11 cellular contexts compared by ENCODE assay signal in genomic region chr6:139778688-139779087, GRCh38.
A peak's percentile ranks its signal among the peaks of the same experiment; 100 is the strongest.
DNase-seq lines count a peak whose midpoint lies in the region; ATAC-seq, FAIRE-seq and TF ChIP-seq lines count a peak whose summit lies in the region.
"Had no signal": no experiment of that assay in that cellular context is flagged by ENCODE, and none has a peak within 500 bp of the region (broad histone marks: within the 10 kb centered on the region; RNA-seq: fewer than 3 reads in every experiment).

No MANE protein-coding gene starts in this region.

- no peak overlapping the region for H3K4me3 Mint-ChIP-seq in mesothelial cell of epicardium
- H3K4me3 Mint-ChIP-seq in activated naive CD4-positive, alpha-beta T cell treated with anti-CD3 and anti-CD28 coated beads, Interleukin-2, amount 10 ng/mL, durations not matched to agents 7 days and 5 days: no peak overlapping the region
- H3K4me3 Mint-ChIP-seq in natural killer cell treated with Interleukin-12 subunit alpha and Interleukin-12 subunit beta and Interleukin-15 and Interleukin-18, amount 100 ng/mL, for 72 hours: no peak overlapping the region
- H3K4me3 Mint-ChIP-seq: dendritic cell treated with granulocyte-macrophage colony-stimulating factor and Interleukin-4, amounts not matched to agents 40 ng/mL and 50 ng/mL, for 4 days had no signal

- H3K4me1 ChIP-seq in K562 (replicated peaks in 1 of 2; ENCODE audit: control insufficient read depth in 2 of 2, insufficient read depth in 2 of 2, low read length in 2 of 2): peaks cover 4 to 17% of the 10 kb centered on the region in 2 experiments; a peak in 3 of 5 replicates
- H3K4me1 ChIP-seq: right lobe of liver had no signal

- no peaks in the 10 kb centered on the region for H3K27me3 Mint-ChIP-seq in mesothelial cell of epicardium (ENCODE audit: low read depth)
- H3K27me3 Mint-ChIP-seq in activated naive CD4-positive, alpha-beta T cell treated with anti-CD3 and anti-CD28 coated beads, Interleukin-2, amount 10 ng/mL, durations not matched to agents 7 days and 5 days: peaks cover 5% of the 10 kb centered on the region
- H3K27me3 Mint-ChIP-seq in natural killer cell treated with Interleukin-12 subunit alpha and Interleukin-12 subunit beta and Interleukin-15 and Interleukin-18, amount 100 ng/mL, for 72 hours: peaks cover 7 to 21% of the 10 kb centered on the region in 2 donors
- H3K27me3 Mint-ChIP-seq: dendritic cell treated with granulocyte-macrophage colony-stimulating factor and Interleukin-4, amounts not matched to agents 40 ng/mL and 50 ng/mL, for 4 days had no signal

- H3K4me1 Mint-ChIP-seq in mesothelial cell of epicardium: peaks cover 52% of the 10 kb centered on the region
- H3K4me1 Mint-ChIP-seq in activated naive CD4-positive, alpha-beta T cell treated with anti-CD3 and anti-CD28 coated beads, Interleukin-2, amount 10 ng/mL, durations not matched to agents 7 days and 5 days: no peaks in the 10 kb centered on the region
- H3K4me1 Mint-ChIP-seq in natural killer cell treated with Interleukin-12 subunit alpha and Interleukin-12 subunit beta and Interleukin-15 and Interleukin-18, amount 100 ng/mL, for 72 hours (ENCODE audit: low read depth in 2 of 2): no peaks in the 10 kb centered on the region

- no peak overlapping the region for H3K4me3 ChIP-seq in K562
- H3K4me3 ChIP-seq: right lobe of liver had no signal

- no peaks in the 10 kb centered on the region for H4K20me1 ChIP-seq in K562 (replicated peaks; ENCODE audit: control insufficient read depth, insufficient read depth, low read length)

- no peaks in the 10 kb centered on the region for H3K36me3 ChIP-seq in K562 (ENCODE audit: control insufficient read depth, insufficient read depth, low read length)
- H3K36me3 ChIP-seq: right lobe of liver had no signal

- H3K9me1 ChIP-seq in K562 (ENCODE audit: control insufficient read depth, insufficient read depth, low read length): no peaks in the 10 kb centered on the region

- H3K9me3 ChIP-seq in K562 (replicated peaks; ENCODE audit: control insufficient read depth, insufficient read depth, low read depth, low read length): peaks cover under 1% of the 10 kb centered on the region
- H3K9me3 ChIP-seq: right lobe of liver had no signal

- POLR2A ChIA-PET in K562 (lab: Yijun Ruan, JAX): interaction anchor here (0.6 to 2.4 kb wide), 4 partner anchors 13 to 405 kb away, joined by 3 to 16 read pairs (median 5); partner anchors contain the start of gene CITED2

- no peak overlapping the region for H3K9ac ChIP-seq in K562 (ENCODE audit: insufficient read depth in 1 of 2, low read depth in 2 of 2, low read length in 2 of 2)

- no peak for TF ChIP-seq EP300 in K562 (IDR thresholded peaks at IDR 0.05; ENCODE audit: low read length)

- H3K9me3 Mint-ChIP-seq in mesothelial cell of epicardium: no peaks in the 10 kb centered on the region
- H3K9me3 Mint-ChIP-seq in activated naive CD4-positive, alpha-beta T cell treated with anti-CD3 and anti-CD28 coated beads, Interleukin-2, amount 10 ng/mL, durations not matched to agents 7 days and 5 days: no peaks in the 10 kb centered on the region
- no peaks in the 10 kb centered on the region for H3K9me3 Mint-ChIP-seq in natural killer cell treated with Interleukin-12 subunit alpha and Interleukin-12 subunit beta and Interleukin-15 and Interleukin-18, amount 100 ng/mL, for 72 hours
- H3K9me3 Mint-ChIP-seq: dendritic cell treated with granulocyte-macrophage colony-stimulating factor and Interleukin-4, amounts not matched to agents 40 ng/mL and 50 ng/mL, for 4 days had no signal

- no peak for TF ChIP-seq POLR2A in K562 (conservative IDR thresholded peaks at IDR 0.05)

- CTCF ChIA-PET in K562 (lab: Yijun Ruan, JAX; ENCODE audit: low intra/inter-chr PET ratio): no interaction called here
- CTCF ChIA-PET in activated naive CD4-positive, alpha-beta T cell treated with anti-CD3 and anti-CD28 coated beads, Interleukin-2, amount 10 ng/mL, durations not matched to agents 7 days and 5 days (lab: Charles Lee): no interaction called here

- DNase-seq in ACHN: peak; percentile 27
- peak; percentile 68 for DNase-seq in NCI-H1417 treated with DMSO at 0.1 percent for 48 hours (lab: John Stamatoyannopoulos, UW)
- no peak for DNase-seq in K562 (ENCODE audit: extremely low read depth in 1 of 4, low spot score in 3 of 4)
- peak; percentile 70 for DNase-seq in iris pigment epithelial cell (ENCODE audit: low read depth)
- DNase-seq in mesothelial cell of epicardium (ENCODE audit: low spot score in 2 of 2, unreplicated experiment in 2 of 2): no peak
- DNase-seq in activated naive CD4-positive, alpha-beta T cell treated with anti-CD3 and anti-CD28 coated beads, Interleukin-2, amount 10 ng/mL, durations not matched to agents 7 days and 5 days: no peak
- no peak for DNase-seq in natural killer cell treated with Interleukin-12 subunit alpha and Interleukin-12 subunit beta and Interleukin-15 and Interleukin-18, amount 100 ng/mL, for 72 hours (ENCODE audit: low spot score)
- no peak for DNase-seq in epidermal melanocyte (ENCODE audit: insufficient read length, low spot score)
- DNase-seq: AML-193, right lobe of liver had no signal

- no TSS peak for BruUV-seq in K562 (replicated peaks; lab: Mats Ljungman, UMichigan)

- H3K4me2 ChIP-seq in K562 (ENCODE audit: insufficient read depth, low read length): no peak overlapping the region

- H3K27ac Mint-ChIP-seq in mesothelial cell of epicardium: no peak overlapping the region
- H3K27ac Mint-ChIP-seq in activated naive CD4-positive, alpha-beta T cell treated with anti-CD3 and anti-CD28 coated beads, Interleukin-2, amount 10 ng/mL, durations not matched to agents 7 days and 5 days: no peak overlapping the region
- no peak overlapping the region for H3K27ac Mint-ChIP-seq in natural killer cell treated with Interleukin-12 subunit alpha and Interleukin-12 subunit beta and Interleukin-15 and Interleukin-18, amount 100 ng/mL, for 72 hours
- H3K27ac Mint-ChIP-seq: dendritic cell treated with granulocyte-macrophage colony-stimulating factor and Interleukin-4, amounts not matched to agents 40 ng/mL and 50 ng/mL, for 4 days had no signal

- 0 out of 2 replicates have a peak overlapping the region, but pooled peaks have one; percentile 21 for H2AFZ ChIP-seq in K562 (ENCODE audit: low read depth, low read length)

- intact Hi-C loops in K562 (cut with micrococcal nuclease): loop anchor here (5.0 kb wide), 1 partner anchor 406 kb away; the partner anchor contains the start of gene CITED2

- WGBS in K562 (ENCODE audit: insufficient coverage, low coverage, missing lambda C conversion rate): 33% methylated on average over 5 of the region's 5 CpGs

- in situ Hi-C loops in ACHN (cut with HindIII; ENCODE audit: low pct_ligation_motif_present, low pct_unique_long_range_greater_than_20kb, low sequenced_read_pairs) (no loop called here), K562 (cut with MboI) (no loop called here)

- TF ChIP-seq CTCF in K562 (IDR thresholded peaks at IDR 0.05 in 2 of 3, conservative IDR thresholded peaks at IDR 0.05 in 1 of 3; ENCODE audit: insufficient read depth in 2 of 3, low read depth in 1 of 3, low read length in 3 of 3): no peak
- TF ChIP-seq CTCF in mesothelial cell of epicardium (IDR thresholded peaks at IDR 0.05; ENCODE audit: unreplicated experiment): no peak

- no peaks in the 10 kb centered on the region for H3K27me3 ChIP-seq in K562 (ENCODE audit: control insufficient read depth in 2 of 2, insufficient read depth in 2 of 2, low read length in 2 of 2)
- H3K27me3 ChIP-seq: right lobe of liver had no signal

- H3K36me3 Mint-ChIP-seq in mesothelial cell of epicardium: no peaks in the 10 kb centered on the region
- H3K36me3 Mint-ChIP-seq in activated naive CD4-positive, alpha-beta T cell treated with anti-CD3 and anti-CD28 coated beads, Interleukin-2, amount 10 ng/mL, durations not matched to agents 7 days and 5 days: no peaks in the 10 kb centered on the region
- no peaks in the 10 kb centered on the region for H3K36me3 Mint-ChIP-seq in natural killer cell treated with Interleukin-12 subunit alpha and Interleukin-12 subunit beta and Interleukin-15 and Interleukin-18, amount 100 ng/mL, for 72 hours

- no peak; the same call in 2 of the 3 replicates for ATAC-seq in K562
- ATAC-seq in natural killer cell treated with Interleukin-12 subunit alpha and Interleukin-12 subunit beta and Interleukin-15 and Interleukin-18, amount 100 ng/mL, for 72 hours: no peak

- no peaks in the 10 kb centered on the region for H3K79me2 ChIP-seq in K562 (ENCODE audit: control insufficient read depth, insufficient read depth, low read length)

- H3K27ac ChIP-seq in K562 (ENCODE audit: extremely low read depth, low read depth, low read length): no peak overlapping the region
- H3K27ac ChIP-seq: right lobe of liver had no signal

- no peak for FAIRE-seq in K562 (lab: Jason Lieb, UNC)

- TF ChIP-seq RAD21 in K562 (CRISPR knock-in tag; conservative IDR thresholded peaks at IDR 0.05 in 1 of 2, IDR thresholded peaks at IDR 0.05 in 1 of 2): no peak

TF ChIP-seq in K562, 482 proteins besides CTCF, POLR2A, EP300 and RAD21 (continues in another document):
- TF ChIP-seq RFX7 (CRISPR knock-in tag; IDR thresholded peaks at IDR 0.05) (no peak), FOXK1 (CRISPR knock-in tag; IDR thresholded peaks at IDR 0.05; ENCODE audit: borderline replicate concordance) (no peak), BACH1 (tag; IDR thresholded peaks at IDR 0.05) (no peak), ZHX1 (conservative IDR thresholded peaks at IDR 0.05; ENCODE audit: low read length) (no peak), KHSRP (IDR thresholded peaks at IDR 0.05) (no peak)

Comparison
In these comparisons a context has a peak if more than half of its experiments do, and no peak if none do; other contexts are left out.
1. DNase-seq: peak in ACHN (single experiment), NCI-H1417 treated with DMSO at 0.1 percent for 48 hours (single experiment) and iris pigment epithelial cell (single experiment); none in K562 (0 of 4), mesothelial cell of epicardium (0 of 2), activated naive CD4-positive, alpha-beta T cell treated with anti-CD3 and anti-CD28 coated beads, Interleukin-2, amount 10 ng/mL, durations not matched to agents 7 days and 5 days (single experiment), natural killer cell treated with Interleukin-12 subunit alpha and Interleukin-12 subunit beta and Interleukin-15 and Interleukin-18, amount 100 ng/mL, for 72 hours (single experiment) and epidermal melanocyte (single experiment).